In genomic region chr7:45891462-45892402, GRCh38 we compare ENCODE assay signal across 1 cellular context.
TF ChIP-seq lines count a peak whose summit lies in the region.

No MANE protein-coding gene starts in this region.

TF ChIP-seq in HepG2, 621 proteins besides CTCF, POLR2A, EP300 and RAD21 (continues in another document):
- 0 out of 2 replicates have a peak, but pooled peaks have one; percentile 65 for TF ChIP-seq KLF9 (CRISPR knock-in tag; IDR thresholded peaks at IDR 0.05; ENCODE audit: low read depth)
- TF ChIP-seq ZNF430 (CRISPR knock-in tag; IDR thresholded peaks at IDR 0.05) = peak; percentile 45
- peak; percentile 97 for TF ChIP-seq ZC3H13 (CRISPR knock-in tag; IDR thresholded peaks at IDR 0.05)
- TF ChIP-seq ZFP41 (CRISPR knock-in tag; IDR thresholded peaks at IDR 0.05; ENCODE audit: borderline replicate concordance) = 0 out of 2 replicates have a peak, but pooled peaks have one; percentile 28
- peak; percentile 40; the same call in 1 of the 2 replicates for TF ChIP-seq GATA4 (IDR thresholded peaks at IDR 0.05; ENCODE audit: borderline replicate concordance, low read depth)
- peak; percentile 63; the same call in 1 of the 2 replicates for TF ChIP-seq ZFP1 (CRISPR knock-in tag; IDR thresholded peaks at IDR 0.05)
- peak; percentile 58; the same call in 1 of the 2 replicates for TF ChIP-seq ZNF564 (CRISPR knock-in tag; IDR thresholded peaks at IDR 0.05)
- TF ChIP-seq PHF5A (CRISPR knock-in tag; IDR thresholded peaks at IDR 0.05; ENCODE audit: low read depth, unreplicated experiment) = peak; percentile 19
- TF ChIP-seq TARDBP (CRISPR knock-in tag; IDR thresholded peaks at IDR 0.05) = peak; percentile 42; the same call in 1 of the 2 replicates
- TF ChIP-seq POLR2AphosphoS5 (IDR thresholded peaks at IDR 0.05; ENCODE audit: low read depth, low read length) = peak; percentile 41
- no peak for TF ChIP-seq ZNF30 (CRISPR knock-in tag; IDR thresholded peaks at IDR 0.05)
- no peak for TF ChIP-seq ZNF510 (CRISPR knock-in tag; IDR thresholded peaks at IDR 0.05; ENCODE audit: low read depth)
- TF ChIP-seq ISL2 (CRISPR knock-in tag; IDR thresholded peaks at IDR 0.05) = peak; percentile 25; the same call in 1 of the 2 replicates
- no peak for TF ChIP-seq ZSCAN31 (CRISPR knock-in tag; IDR thresholded peaks at IDR 0.05; ENCODE audit: low read depth)
- peak; percentile 3; the same call in 1 of the 2 replicates for TF ChIP-seq ZNF607 (CRISPR knock-in tag; IDR thresholded peaks at IDR 0.05; ENCODE audit: borderline replicate concordance)
- no peak for TF ChIP-seq SIN3B (IDR thresholded peaks at IDR 0.05; ENCODE audit: low read length)
- peak; percentile 91; the same call in 1 of the 2 replicates for TF ChIP-seq NCOA5 (CRISPR knock-in tag; IDR thresholded peaks at IDR 0.05)
- TF ChIP-seq ZFP37 (CRISPR knock-in tag; IDR thresholded peaks at IDR 0.05; ENCODE audit: borderline replicate concordance) = peak; percentile 81; the same call in 1 of the 2 replicates
- TF ChIP-seq, protein P1, sequence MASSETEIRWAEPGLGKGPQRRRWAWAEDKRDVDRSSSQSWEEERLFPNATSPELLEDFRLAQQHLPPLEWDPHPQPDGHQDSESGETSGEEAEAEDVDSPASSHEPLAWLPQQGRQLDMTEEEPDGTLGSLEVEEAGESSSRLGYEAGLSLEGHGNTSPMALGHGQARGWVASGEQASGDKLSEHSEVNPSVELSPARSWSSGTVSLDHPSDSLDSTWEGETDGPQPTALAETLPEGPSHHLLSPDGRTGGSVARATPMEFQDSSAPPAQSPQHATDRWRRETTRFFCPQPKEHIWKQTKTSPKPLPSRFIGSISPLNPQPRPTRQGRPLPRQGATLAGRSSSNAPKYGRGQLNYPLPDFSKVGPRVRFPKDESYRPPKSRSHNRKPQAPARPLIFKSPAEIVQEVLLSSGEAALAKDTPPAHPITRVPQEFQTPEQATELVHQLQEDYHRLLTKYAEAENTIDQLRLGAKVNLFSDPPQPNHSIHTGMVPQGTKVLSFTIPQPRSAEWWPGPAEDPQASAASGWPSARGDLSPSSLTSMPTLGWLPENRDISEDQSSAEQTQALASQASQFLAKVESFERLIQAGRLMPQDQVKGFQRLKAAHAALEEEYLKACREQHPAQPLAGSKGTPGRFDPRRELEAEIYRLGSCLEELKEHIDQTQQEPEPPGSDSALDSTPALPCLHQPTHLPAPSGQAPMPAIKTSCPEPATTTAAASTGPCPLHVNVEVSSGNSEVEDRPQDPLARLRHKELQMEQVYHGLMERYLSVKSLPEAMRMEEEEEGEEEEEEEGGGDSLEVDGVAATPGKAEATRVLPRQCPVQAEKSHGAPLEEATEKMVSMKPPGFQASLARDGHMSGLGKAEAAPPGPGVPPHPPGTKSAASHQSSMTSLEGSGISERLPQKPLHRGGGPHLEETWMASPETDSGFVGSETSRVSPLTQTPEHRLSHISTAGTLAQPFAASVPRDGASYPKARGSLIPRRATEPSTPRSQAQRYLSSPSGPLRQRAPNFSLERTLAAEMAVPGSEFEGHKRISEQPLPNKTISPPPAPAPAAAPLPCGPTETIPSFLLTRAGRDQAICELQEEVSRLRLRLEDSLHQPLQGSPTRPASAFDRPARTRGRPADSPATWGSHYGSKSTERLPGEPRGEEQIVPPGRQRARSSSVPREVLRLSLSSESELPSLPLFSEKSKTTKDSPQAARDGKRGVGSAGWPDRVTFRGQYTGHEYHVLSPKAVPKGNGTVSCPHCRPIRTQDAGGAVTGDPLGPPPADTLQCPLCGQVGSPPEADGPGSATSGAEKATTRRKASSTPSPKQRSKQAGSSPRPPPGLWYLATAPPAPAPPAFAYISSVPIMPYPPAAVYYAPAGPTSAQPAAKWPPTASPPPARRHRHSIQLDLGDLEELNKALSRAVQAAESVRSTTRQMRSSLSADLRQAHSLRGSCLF (CRISPR knock-in tag; IDR thresholded peaks at IDR 0.05; ENCODE audit: borderline replicate concordance) = peak; percentile 90; the same call in 1 of the 2 replicates
- peak; percentile 56; the same call in 1 of the 2 replicates for TF ChIP-seq ZBTB37 (CRISPR knock-in tag; IDR thresholded peaks at IDR 0.05)
- no peak for TF ChIP-seq RBM22 (optimal IDR thresholded peaks at IDR 0.05; ENCODE audit: low read length)
- no peak for TF ChIP-seq SMARCC2 (IDR thresholded peaks at IDR 0.05)
- TF ChIP-seq, protein P2, sequence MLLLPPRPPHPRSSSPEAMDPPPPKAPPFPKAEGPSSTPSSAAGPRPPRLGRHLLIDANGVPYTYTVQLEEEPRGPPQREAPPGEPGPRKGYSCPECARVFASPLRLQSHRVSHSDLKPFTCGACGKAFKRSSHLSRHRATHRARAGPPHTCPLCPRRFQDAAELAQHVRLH (CRISPR knock-in tag; IDR thresholded peaks at IDR 0.05; ENCODE audit: borderline replicate concordance, low read depth) = peak; percentile 21; the same call in 1 of the 2 replicates
- TF ChIP-seq, protein P3, sequence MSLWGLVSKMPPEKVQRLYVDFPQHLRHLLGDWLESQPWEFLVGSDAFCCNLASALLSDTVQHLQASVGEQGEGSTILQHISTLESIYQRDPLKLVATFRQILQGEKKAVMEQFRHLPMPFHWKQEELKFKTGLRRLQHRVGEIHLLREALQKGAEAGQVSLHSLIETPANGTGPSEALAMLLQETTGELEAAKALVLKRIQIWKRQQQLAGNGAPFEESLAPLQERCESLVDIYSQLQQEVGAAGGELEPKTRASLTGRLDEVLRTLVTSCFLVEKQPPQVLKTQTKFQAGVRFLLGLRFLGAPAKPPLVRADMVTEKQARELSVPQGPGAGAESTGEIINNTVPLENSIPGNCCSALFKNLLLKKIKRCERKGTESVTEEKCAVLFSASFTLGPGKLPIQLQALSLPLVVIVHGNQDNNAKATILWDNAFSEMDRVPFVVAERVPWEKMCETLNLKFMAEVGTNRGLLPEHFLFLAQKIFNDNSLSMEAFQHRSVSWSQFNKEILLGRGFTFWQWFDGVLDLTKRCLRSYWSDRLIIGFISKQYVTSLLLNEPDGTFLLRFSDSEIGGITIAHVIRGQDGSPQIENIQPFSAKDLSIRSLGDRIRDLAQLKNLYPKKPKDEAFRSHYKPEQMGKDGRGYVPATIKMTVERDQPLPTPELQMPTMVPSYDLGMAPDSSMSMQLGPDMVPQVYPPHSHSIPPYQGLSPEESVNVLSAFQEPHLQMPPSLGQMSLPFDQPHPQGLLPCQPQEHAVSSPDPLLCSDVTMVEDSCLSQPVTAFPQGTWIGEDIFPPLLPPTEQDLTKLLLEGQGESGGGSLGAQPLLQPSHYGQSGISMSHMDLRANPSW (CRISPR knock-in tag; IDR thresholded peaks at IDR 0.05; ENCODE audit: borderline replicate concordance) = peak; percentile 74; the same call in 1 of the 2 replicates
- TF ChIP-seq DNMT3B (CRISPR knock-in tag; conservative IDR thresholded peaks at IDR 0.05) = no peak
- TF ChIP-seq FOXO1 (CRISPR knock-in tag; IDR thresholded peaks at IDR 0.05) = no peak
- TF ChIP-seq, protein P4, sequence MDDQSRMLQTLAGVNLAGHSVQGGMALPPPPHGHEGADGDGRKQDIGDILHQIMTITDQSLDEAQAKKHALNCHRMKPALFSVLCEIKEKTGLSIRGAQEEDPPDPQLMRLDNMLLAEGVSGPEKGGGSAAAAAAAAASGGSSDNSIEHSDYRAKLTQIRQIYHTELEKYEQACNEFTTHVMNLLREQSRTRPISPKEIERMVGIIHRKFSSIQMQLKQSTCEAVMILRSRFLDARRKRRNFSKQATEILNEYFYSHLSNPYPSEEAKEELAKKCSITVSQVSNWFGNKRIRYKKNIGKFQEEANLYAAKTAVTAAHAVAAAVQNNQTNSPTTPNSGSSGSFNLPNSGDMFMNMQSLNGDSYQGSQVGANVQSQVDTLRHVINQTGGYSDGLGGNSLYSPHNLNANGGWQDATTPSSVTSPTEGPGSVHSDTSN (CRISPR knock-in tag; IDR thresholded peaks at IDR 0.05; ENCODE audit: borderline replicate concordance) = 0 out of 2 replicates have a peak, but pooled peaks have one; percentile 25
- peak; percentile 90 for TF ChIP-seq RBFOX2 (IDR thresholded peaks at IDR 0.05; ENCODE audit: low read depth, low read length)
- no peak for TF ChIP-seq NCOA1 (CRISPR knock-in tag; IDR thresholded peaks at IDR 0.05)
- no peak; the same call in 1 of the 2 replicates for TF ChIP-seq ZSCAN20 (CRISPR knock-in tag; IDR thresholded peaks at IDR 0.05; ENCODE audit: borderline replicate concordance)
- no peak for TF ChIP-seq HMGA1 (CRISPR knock-in tag; conservative IDR thresholded peaks at IDR 0.05)
- TF ChIP-seq THAP11 (CRISPR knock-in tag; IDR thresholded peaks at IDR 0.05) = peak; percentile 42; the same call in 1 of the 2 replicates
- TF ChIP-seq ARHGAP35 (CRISPR knock-in tag; IDR thresholded peaks at IDR 0.05; ENCODE audit: borderline replicate concordance) = no peak
- 0 out of 2 replicates have a peak, but pooled peaks have one; percentile 0 for TF ChIP-seq KDM5B (CRISPR knock-in tag; IDR thresholded peaks at IDR 0.05; ENCODE audit: borderline replicate concordance)
- TF ChIP-seq ADNP (CRISPR knock-in tag; IDR thresholded peaks at IDR 0.05) = no peak
- TF ChIP-seq ELF4 (CRISPR knock-in tag; IDR thresholded peaks at IDR 0.05; ENCODE audit: borderline replicate concordance) = peak; percentile 84; the same call in 1 of the 2 replicates
- no peak for TF ChIP-seq SAP130 (CRISPR knock-in tag; IDR thresholded peaks at IDR 0.05; ENCODE audit: low read depth)
- TF ChIP-seq TGIF2 (CRISPR knock-in tag; IDR thresholded peaks at IDR 0.05) = no peak
- TF ChIP-seq TEAD3 (CRISPR knock-in tag; optimal IDR thresholded peaks at IDR 0.05; ENCODE audit: borderline replicate concordance) = peak; percentile 38
- peak; percentile 96 for TF ChIP-seq PAF1 (CRISPR knock-in tag; IDR thresholded peaks at IDR 0.05)
- TF ChIP-seq ZNF143 (CRISPR knock-in tag; IDR thresholded peaks at IDR 0.05) = no peak
- TF ChIP-seq EED (CRISPR knock-in tag; IDR thresholded peaks at IDR 0.05) = peak; percentile 15; the same call in 1 of the 2 replicates
- 0 out of 2 replicates have a peak, but pooled peaks have one; percentile 32 for TF ChIP-seq HNF1A (IDR thresholded peaks at IDR 0.05; ENCODE audit: low read depth)
- no peak for TF ChIP-seq HNF1A (CRISPR knock-in tag; IDR thresholded peaks at IDR 0.05; ENCODE audit: borderline replicate concordance)
- TF ChIP-seq POLR2AphosphoS2 (IDR thresholded peaks at IDR 0.05; ENCODE audit: low read depth, low read length) = 0 out of 2 replicates have a peak, but pooled peaks have one; percentile 9
- no peak for TF ChIP-seq ETS1 (CRISPR knock-in tag; IDR thresholded peaks at IDR 0.05)
- TF ChIP-seq ZNF224 (CRISPR knock-in tag; IDR thresholded peaks at IDR 0.05) = peak; percentile 82
- peak; percentile 14; the same call in 1 of the 2 replicates for TF ChIP-seq GATAD1 (CRISPR knock-in tag; IDR thresholded peaks at IDR 0.05)
